Comparison of ENCODE assay signal across 8 cellular contexts in the genomic region with DNA sequence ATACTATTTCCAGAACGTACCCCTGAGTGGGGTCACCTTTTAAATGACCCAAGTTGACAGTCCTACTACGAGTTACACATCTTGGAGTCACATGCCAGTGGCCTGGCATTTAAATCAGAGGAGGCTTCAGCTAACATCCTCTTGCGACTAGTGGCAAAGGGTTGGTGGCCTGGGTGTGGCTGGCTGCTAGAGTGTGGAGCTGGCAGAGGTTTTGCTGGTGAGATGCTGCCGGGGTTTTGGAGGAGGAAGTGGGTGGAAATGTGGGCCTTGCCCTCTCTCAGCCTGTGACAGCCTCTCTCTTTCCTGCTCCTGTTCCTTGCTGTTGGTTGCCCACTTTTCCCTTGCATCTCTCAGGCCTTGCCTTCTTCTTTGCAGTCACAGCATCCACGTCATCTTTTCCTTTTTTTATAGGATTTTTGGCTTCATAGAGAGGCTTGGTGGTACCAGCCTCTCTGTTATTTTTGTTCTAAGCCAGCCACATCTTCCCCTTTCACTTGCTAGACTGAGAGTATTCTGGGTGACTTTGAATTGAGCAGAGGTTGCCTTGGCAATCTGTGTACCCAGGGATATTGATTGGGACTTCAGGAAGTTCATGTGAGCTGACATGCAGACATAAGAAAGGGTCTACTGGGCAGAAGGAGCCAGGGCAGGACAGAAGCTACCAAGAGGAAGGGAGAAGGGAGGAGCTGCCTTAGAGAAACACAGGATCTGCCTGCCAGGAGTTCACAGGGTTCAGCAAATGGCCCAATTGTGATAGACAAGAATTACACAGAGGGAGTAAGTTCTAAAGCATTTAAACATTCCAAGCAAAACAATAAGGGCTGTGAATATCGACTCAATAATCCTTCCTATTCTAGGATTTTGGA. TPM values are rescaled to one million over a fixed set of nuclear protein-coding genes. Genes with fewer than 3 reads are reported as not detected.
DNase-seq lines count a peak whose midpoint lies in the region; ATAC-seq, FAIRE-seq and TF ChIP-seq lines count a peak whose summit lies in the region.

No MANE protein-coding gene starts in this region.

- no peaks in the 10 kb centered on the region for H3K79me2 ChIP-seq in OCI-LY7 (ENCODE audit: insufficient read depth, low read depth, low read length)
- no peaks in the 10 kb centered on the region for H3K79me2 ChIP-seq in astrocyte (ENCODE audit: insufficient read depth, low read length)

- H3K9me3 ChIP-seq in OCI-LY7 (ENCODE audit: low read length), result no peaks in the 10 kb centered on the region
- H3K9me3 ChIP-seq in astrocyte (ENCODE audit: insufficient read depth, low read depth, low read length), result no peaks in the 10 kb centered on the region
- H3K9me3 ChIP-seq in psoas muscle, result no peaks in the 10 kb centered on the region

- H3K27ac Mint-ChIP-seq in astrocyte (ENCODE audit: unreplicated experiment), result peak overlapping the region; percentile 4

- no peaks in the 10 kb centered on the region for H3K9me2 ChIP-seq in OCI-LY7 (ENCODE audit: insufficient read depth, low read length)

- ATAC-seq in GM19025 (IDR thresholded peaks at IDR 0.05; ENCODE audit: low read depth, unreplicated experiment) (peak; percentile 41), psoas muscle (no peak), HG03457 (IDR thresholded peaks at IDR 0.05; ENCODE audit: unreplicated experiment) (no peak)

- CTCF ChIA-PET in OCI-LY7 (lab: Charles Lee; ENCODE audit: unreplicated experiment), result no interaction called here

- peak overlapping the region; percentile 5 for H3K4me2 ChIP-seq in OCI-LY7 (ENCODE audit: low read length)
- no peak overlapping the region for H3K4me2 ChIP-seq in astrocyte (ENCODE audit: low read length)

- POLR2A ChIA-PET in OCI-LY7 (lab: Charles Lee), result interaction anchor here (0.6 kb wide), 1 partner anchor 28 kb away, joined by 3 read pairs; no protein-coding TSS in a partner anchor

- H3K4me3 ChIP-seq in OCI-LY7 (ENCODE audit: low read depth, low read length, poor library complexity, severe bottlenecking) (no peak overlapping the region), astrocyte (ENCODE audit: insufficient read depth, low read depth, low read length) (no peak overlapping the region), psoas muscle (no peak overlapping the region)

- H3K27me3 ChIP-seq in astrocyte (ENCODE audit: insufficient read depth, low read length) (no peaks in the 10 kb centered on the region), psoas muscle (ENCODE audit: insufficient read depth in 3 of 3, low read length in 2 of 3) (no peaks in the 10 kb centered on the region)

- H4K20me1 ChIP-seq in OCI-LY7 (ENCODE audit: insufficient read depth, low read length) (no peaks in the 10 kb centered on the region), astrocyte (ENCODE audit: insufficient read depth, low read length) (no peaks in the 10 kb centered on the region)

- H3K36me3 ChIP-seq in OCI-LY7 (ENCODE audit: insufficient read depth, low read length), result no peaks in the 10 kb centered on the region
- H3K36me3 ChIP-seq in astrocyte (ENCODE audit: insufficient read depth, low read length), result no peaks in the 10 kb centered on the region
- no peaks in the 10 kb centered on the region for H3K36me3 ChIP-seq in psoas muscle (ENCODE audit: insufficient read depth in 1 of 2, low read depth in 1 of 2)

- DNase-seq in OCI-LY7 (ENCODE audit: low spot score), result peak; percentile 26
- no peak for DNase-seq in astrocyte (ENCODE audit: low read depth)
- DNase-seq in psoas muscle, result peak; percentile 25 to 67
- DNase-seq in SHP77 treated with DMSO at 0.1 percent for 48 hours (lab: John Stamatoyannopoulos, UW), result no peak
- DNase-seq in amniotic stem cell (lab: John Stamatoyannopoulos, UW), result no peak
- DNase-seq in NCI-H2196 treated with DMSO at 0.1 percent for 48 hours (lab: John Stamatoyannopoulos, UW; ENCODE audit: unreplicated experiment), result no peak

- BruUV-seq in OCI-LY7 (replicated peaks; lab: Mats Ljungman, UMichigan), result no TSS peak

- no peaks in the 10 kb centered on the region for H3K27me3 Mint-ChIP-seq in astrocyte (ENCODE audit: low read depth, unreplicated experiment)

- H3K9me3 Mint-ChIP-seq in astrocyte (ENCODE audit: unreplicated experiment), result no peaks in the 10 kb centered on the region

- H3K4me1 Mint-ChIP-seq in astrocyte (ENCODE audit: low read depth, unreplicated experiment), result peaks cover 15% of the 10 kb centered on the region

- intact Hi-C loops in OCI-LY7 (cut with micrococcal nuclease; ENCODE audit: unreplicated experiment), result no loop called here
- intact Hi-C loops in psoas muscle (cut with DNase I), result no loop called here

- H3K27ac ChIP-seq in OCI-LY7 (ENCODE audit: low read depth, low read length, poor library complexity, severe bottlenecking) (no peak overlapping the region), astrocyte (ENCODE audit: low read depth, low read length) (no peak overlapping the region), psoas muscle (no peak overlapping the region)

- peaks cover 16% of the 10 kb centered on the region for H3K4me1 ChIP-seq in OCI-LY7 (ENCODE audit: insufficient read depth, low read length, poor library complexity, severe bottlenecking)
- peaks cover 10% of the 10 kb centered on the region for H3K4me1 ChIP-seq in astrocyte (ENCODE audit: insufficient read depth, low read length)
- H3K4me1 ChIP-seq in psoas muscle, result no peaks in the 10 kb centered on the region

- TF ChIP-seq CTCF in OCI-LY7 (conservative IDR thresholded peaks at IDR 0.05; ENCODE audit: low read length) (no peak), astrocyte (IDR thresholded peaks at IDR 0.05; ENCODE audit: insufficient read depth, low read depth, low read length) (no peak), psoas muscle (IDR thresholded peaks at IDR 0.05) (no peak)

- H3K9ac ChIP-seq in astrocyte (ENCODE audit: low read length), result no peak overlapping the region

- no peak for FAIRE-seq in astrocyte (lab: Jason Lieb, UNC)

- peak overlapping the region; percentile 50; the same call in 1 of the 2 replicates for H2AFZ ChIP-seq in OCI-LY7 (ENCODE audit: low read length)
- H2AFZ ChIP-seq in astrocyte (ENCODE audit: low read depth, low read length), result no peak overlapping the region

- no peak overlapping the region for H3K4me3 Mint-ChIP-seq in astrocyte (ENCODE audit: unreplicated experiment)

- WGBS in psoas muscle, 3 donors, result 76 to 82% (median 77%) methylated on average over 6 of the region's 6 CpGs

- no peaks in the 10 kb centered on the region for H3K36me3 Mint-ChIP-seq in astrocyte (ENCODE audit: low read depth, unreplicated experiment)

RNA-seq across cellular contexts. Expression of gene CDC42EP3, which starts 55.4 kb away (rescaled TPM):
- 5.7 and 7.2 TPM in 2 replicates for total RNA-seq in OCI-LY7 (2014; rRNA removed; shearing (Covaris generic))
- total RNA-seq in OCI-LY7 (2022), result 20.8 and 22.9 TPM in 2 replicates
- total RNA-seq in astrocyte, result 94.3 and 102 TPM in 2 replicates
- 100 to 1,000 TPM in 1 of 4 donors, 10 to 100 TPM in 3; 50.9 to 174 (median 68.6) TPM for total RNA-seq in psoas muscle
- polyA plus RNA-seq in psoas muscle, result 10 to 100 TPM in 2 of 3 donors, 1 to 10 TPM in 1; 8.8 to 47.8 (median 32.5) TPM

Comparison
In these comparisons a context has a peak if more than half of its experiments do, and no peak if none do; other contexts are left out.
1. DNase-seq: peak in OCI-LY7 (single experiment) and psoas muscle (2 of 2); none in astrocyte (single experiment), SHP77 treated with DMSO at 0.1 percent for 48 hours (single experiment), amniotic stem cell (single experiment) and NCI-H2196 treated with DMSO at 0.1 percent for 48 hours (single experiment).